30 cellular contexts compared by ENCODE assay signal in genomic region chr3:195168009-195168759, GRCh38.
DNase-seq lines count a peak whose midpoint lies in the region; ATAC-seq, FAIRE-seq and TF ChIP-seq lines count a peak whose summit lies in the region.
"Had no signal": no experiment of that assay in that cellular context is flagged by ENCODE, and none has a peak within 500 bp of the region (broad histone marks: within the 10 kb centered on the region; RNA-seq: fewer than 3 reads in every experiment).

No MANE protein-coding gene starts in this region.

- no peaks in the 10 kb centered on the region for H3K9me3 Mint-ChIP-seq in activated T-cell treated with anti-CD3 and anti-CD28 coated beads, Interleukin-2, amount 50 U/mL, for 24 hours
- H3K9me3 Mint-ChIP-seq in activated T-cell treated with anti-CD3 and anti-CD28 coated beads, Interleukin-2, amount 50 U/mL, for 72 hours, result no peaks in the 10 kb centered on the region
- H3K9me3 Mint-ChIP-seq in H9 (no peaks in the 10 kb centered on the region), brain (peaks cover 0 to 3% (median 0%) of the 10 kb centered on the region in 5 experiments)
- H3K9me3 Mint-ChIP-seq: CD8-positive, alpha-beta memory T cell had no signal

- H3K4me2 ChIP-seq in H9 (ENCODE audit: insufficient read depth, insufficient read length, low read length) (no peak overlapping the region), mesenchymal stem cell (ENCODE audit: low read length, poor library complexity, severe bottlenecking) (no peak overlapping the region)

- peaks cover 2% of the 10 kb centered on the region; the same call in 1 of the 2 replicates for H3K4me1 ChIP-seq in H9 (ENCODE audit: insufficient read depth, low read length)
- H3K4me1 ChIP-seq in mesenchymal stem cell (ENCODE audit: control insufficient read depth, insufficient read depth, low read depth, low read length), result peaks cover 8% of the 10 kb centered on the region
- H3K4me1 ChIP-seq: BE2C, SJCRH30 had no signal

- H2BK20ac ChIP-seq in H9 (ENCODE audit: low read depth, low read length, poor library complexity, severe bottlenecking), result no peak overlapping the region

- no peak overlapping the region for H2AK5ac ChIP-seq in H9 (ENCODE audit: insufficient read length, low read length)
- no peak overlapping the region for H2AK5ac ChIP-seq in mesenchymal stem cell (ENCODE audit: low read length, severe bottlenecking)

- H3K23ac ChIP-seq in H9 (ENCODE audit: insufficient read length, low read depth, low read length), result no peak overlapping the region
- H3K23ac ChIP-seq in mesenchymal stem cell (ENCODE audit: low read length in 2 of 2), result no peak overlapping the region

- no peak overlapping the region for H3K14ac ChIP-seq in H9 (ENCODE audit: insufficient read depth, low read length)
- H3K14ac ChIP-seq in mesenchymal stem cell (ENCODE audit: low read length in 2 of 2), result no peak overlapping the region

- peaks cover 3% of the 10 kb centered on the region for H4K20me1 ChIP-seq in H9 (ENCODE audit: control insufficient read depth, insufficient read depth, insufficient read length)

- H3K4ac ChIP-seq in H9 (ENCODE audit: low read depth, low read length) (no peak overlapping the region), mesenchymal stem cell (ENCODE audit: low read depth in 1 of 2, low read length in 2 of 2) (no peak overlapping the region)

- FAIRE-seq in GM12891 (lab: Jason Lieb, UNC), result no peak
- FAIRE-seq: GM12892, H1, HTR-8/SVneo, RCC 7860 had no signal

- peaks cover 24% of the 10 kb centered on the region for H3K4me1 Mint-ChIP-seq in activated T-cell treated with anti-CD3 and anti-CD28 coated beads, Interleukin-2, amount 50 U/mL, for 24 hours (ENCODE audit: low read depth)
- H3K4me1 Mint-ChIP-seq in activated T-cell treated with anti-CD3 and anti-CD28 coated beads, Interleukin-2, amount 50 U/mL, for 72 hours (ENCODE audit: low read depth), result peaks cover 28% of the 10 kb centered on the region
- H3K4me1 Mint-ChIP-seq in H9, result peaks cover 9 to 10% of the 10 kb centered on the region in 2 experiments
- H3K4me1 Mint-ChIP-seq in brain, result peaks cover 25% of the 10 kb centered on the region

- no peak overlapping the region for H3K27ac Mint-ChIP-seq in activated T-cell treated with anti-CD3 and anti-CD28 coated beads, Interleukin-2, amount 50 U/mL, for 24 hours
- no peak overlapping the region for H3K27ac Mint-ChIP-seq in activated T-cell treated with anti-CD3 and anti-CD28 coated beads, Interleukin-2, amount 50 U/mL, for 72 hours
- peak overlapping the region in 2 of 3 experiments; percentile 61 to 72; a peak in 3 of 7 replicates for H3K27ac Mint-ChIP-seq in H9
- H3K27ac Mint-ChIP-seq in brain, result peak overlapping the region in 4 of 5 experiments; percentile 24 to 86 (median 39)

- H3K27me3 ChIP-seq in H9 (ENCODE audit: insufficient read depth, low read length), result no peaks in the 10 kb centered on the region
- H3K27me3 ChIP-seq in mesenchymal stem cell (ENCODE audit: control insufficient read depth in 1 of 2, insufficient read depth in 1 of 2, low read length in 2 of 2), result no peaks in the 10 kb centered on the region
- H3K27me3 ChIP-seq: BE2C, MG63, SJCRH30 had no signal

- H3K18ac ChIP-seq in H9 (ENCODE audit: insufficient read length, low read depth, low read length) (no peak overlapping the region), mesenchymal stem cell (ENCODE audit: low read depth in 1 of 2, low read length in 2 of 2) (no peak overlapping the region)

- H3K27ac ChIP-seq in H9 (ENCODE audit: insufficient read length, low read depth, low read length), result no peak overlapping the region
- no peak overlapping the region for H3K27ac ChIP-seq in mesenchymal stem cell (ENCODE audit: low read length, poor library complexity, severe bottlenecking)
- H3K27ac ChIP-seq: SJCRH30 had no signal

- H3K9ac ChIP-seq in H9 (ENCODE audit: extremely low read depth, insufficient read length, low read length) (no peak overlapping the region), mesenchymal stem cell (ENCODE audit: low read length) (no peak overlapping the region)

- TF ChIP-seq POLR2A in GM12891 (IDR thresholded peaks at IDR 0.05; ENCODE audit: low read depth, low read length), result no peak

- ATAC-seq in activated T-cell treated with anti-CD3 and anti-CD28 coated beads, Interleukin-2, amount 50 U/mL, for 72 hours (replicated peaks in 1 of 2), result no peak
- ATAC-seq in HG02642 (IDR thresholded peaks at IDR 0.05; ENCODE audit: poor library complexity, unreplicated experiment), result no peak
- ATAC-seq: HCT116, Right ventricle myocardium inferior had no signal

- H3K4me3 Mint-ChIP-seq in activated T-cell treated with anti-CD3 and anti-CD28 coated beads, Interleukin-2, amount 50 U/mL, for 24 hours, result no peak overlapping the region
- no peak overlapping the region for H3K4me3 Mint-ChIP-seq in activated T-cell treated with anti-CD3 and anti-CD28 coated beads, Interleukin-2, amount 50 U/mL, for 72 hours
- H3K4me3 Mint-ChIP-seq in H9 (no peak overlapping the region), brain (no peak overlapping the region)
- H3K4me3 Mint-ChIP-seq: CD14-positive monocyte; CD8-positive, alpha-beta memory T cell had no signal

- no peak overlapping the region for H3K56ac ChIP-seq in H9 (ENCODE audit: insufficient read length, low read depth, low read length)

- H2AFZ ChIP-seq in H9 (ENCODE audit: low read length) (no peak overlapping the region), mesenchymal stem cell (ENCODE audit: low read depth, low read length) (no peak overlapping the region)

- no CpG with 5 or more reads among the region's 6 CpGs for WGBS in H9 (ENCODE audit: extremely low coverage, insufficient read length, low lambda C conversion rate)
- WGBS in mesenchymal stem cell, result 96% methylated on average over 5 of the region's 6 CpGs

- no peaks in the 10 kb centered on the region for H3K23me2 ChIP-seq in H9 (ENCODE audit: insufficient read length, low read depth, low read length, poor library complexity, severe bottlenecking)

- H2BK12ac ChIP-seq in H9 (ENCODE audit: insufficient read length, low read depth, low read length) (no peak overlapping the region), mesenchymal stem cell (ENCODE audit: low read length in 2 of 2) (no peak overlapping the region)

- H3K79me2 ChIP-seq in H9 (ENCODE audit: insufficient read depth, low read length), result 0 out of 2 replicates have a peak, but pooled peaks cover 5% of the 10 kb centered on the region

- H3K4me3 ChIP-seq in mesenchymal stem cell (ENCODE audit: insufficient read depth in 1 of 2, low read depth in 1 of 2, low read length in 2 of 2), result no peak overlapping the region
- H3K4me3 ChIP-seq: MG63, SJCRH30 had no signal

- no peaks in the 10 kb centered on the region for H3K36me3 Mint-ChIP-seq in activated T-cell treated with anti-CD3 and anti-CD28 coated beads, Interleukin-2, amount 50 U/mL, for 24 hours (ENCODE audit: low read depth)
- no peaks in the 10 kb centered on the region for H3K36me3 Mint-ChIP-seq in activated T-cell treated with anti-CD3 and anti-CD28 coated beads, Interleukin-2, amount 50 U/mL, for 72 hours (ENCODE audit: insufficient read depth in 2 of 2)
- no peaks in the 10 kb centered on the region; a peak in 1 of 7 replicates for H3K36me3 Mint-ChIP-seq in H9 (ENCODE audit: insufficient read depth in 1 of 3, low read depth in 3 of 3)
- H3K36me3 Mint-ChIP-seq in brain, result no peaks in the 10 kb centered on the region
- H3K36me3 Mint-ChIP-seq: CD14-positive monocyte had no signal

- peaks cover 0 to 2% of the 10 kb centered on the region in 2 experiments for H3K36me3 ChIP-seq in mesenchymal stem cell (ENCODE audit: control insufficient read depth in 1 of 2, insufficient read depth in 2 of 2, low read depth in 1 of 2, low read length in 2 of 2)
- H3K36me3 ChIP-seq: BE2C, MG63, SJCRH30 had no signal

- no peaks in the 10 kb centered on the region for H3K9me3 ChIP-seq in H9 (ENCODE audit: control insufficient read depth, low read depth, low read length)
- no peaks in the 10 kb centered on the region for H3K9me3 ChIP-seq in mesenchymal stem cell (ENCODE audit: control insufficient read depth, low read length)
- H3K9me3 ChIP-seq: BE2C, MG63, SJCRH30 had no signal

- H4K5ac ChIP-seq in H9 (ENCODE audit: insufficient read length, low read depth, low read length), result no peak overlapping the region

- H4K91ac ChIP-seq in H9 (ENCODE audit: insufficient read length, low read depth, low read length), result no peak overlapping the region
- peak overlapping the region; percentile 40 for H4K91ac ChIP-seq in mesenchymal stem cell (ENCODE audit: low read length)

- no peaks in the 10 kb centered on the region for H3K79me1 ChIP-seq in H9 (ENCODE audit: insufficient read depth, low read depth, low read length, poor library complexity, severe bottlenecking)
- H3K79me1 ChIP-seq in mesenchymal stem cell (replicated peaks; ENCODE audit: low read length, poor library complexity, severe bottlenecking), result peaks cover 12% of the 10 kb centered on the region

- DNase-seq in activated T-cell treated with anti-CD3 and anti-CD28 coated beads, Interleukin-2, amount 50 U/mL, for 24 hours, result peak; percentile 6
- DNase-seq in activated T-cell treated with anti-CD3 and anti-CD28 coated beads, Interleukin-2, amount 50 U/mL, for 72 hours, result no peak
- DNase-seq in H9, result no peak
- DNase-seq in mesenchymal stem cell, result no peak
- no peak for DNase-seq in SK-N-DZ (ENCODE audit: low spot score)
- DNase-seq in GM12891 (ENCODE audit: insufficient read length, low spot score), result no peak
- DNase-seq: 8988T; ACHN; BE2C; CD8-positive, alpha-beta memory T cell; DMS 273 treated with DMSO at 0.1 percent for 48 hours; DMS79 treated with DMSO at 0.1 percent for 48 hours; GF-D8; KG1; MG63; NCI-H1105 treated with DMSO at 0.1 percent for 48 hours; NCI-H2029; NCI-H446; NCI-H524 treated with DMSO at 0.1 percent for 48 hours; NCI-H774; SJCRH30 had no signal

- H2BK5ac ChIP-seq in H9 (ENCODE audit: insufficient read length, low read length), result no peak overlapping the region
- H2BK5ac ChIP-seq in mesenchymal stem cell (ENCODE audit: low read depth, low read length, poor library complexity, severe bottlenecking), result no peak overlapping the region

- no peak overlapping the region for H2BK15ac ChIP-seq in H9 (ENCODE audit: low read depth, low read length)
- H2BK15ac ChIP-seq in mesenchymal stem cell (ENCODE audit: low read depth, poor library complexity, severe bottlenecking), result no peak overlapping the region

- H3T11ph ChIP-seq in H9 (ENCODE audit: low read length), result no peak overlapping the region

- TF ChIP-seq CTCF in H9 (conservative IDR thresholded peaks at IDR 0.05), result no peak
- TF ChIP-seq CTCF in brain (conservative IDR thresholded peaks at IDR 0.05), result no peak

- H2BK120ac ChIP-seq in H9 (ENCODE audit: low read depth, low read length, poor library complexity, severe bottlenecking), result no peak overlapping the region
- no peak overlapping the region for H2BK120ac ChIP-seq in mesenchymal stem cell (ENCODE audit: low read depth, low read length)

- no peaks in the 10 kb centered on the region for H3K27me3 Mint-ChIP-seq in activated T-cell treated with anti-CD3 and anti-CD28 coated beads, Interleukin-2, amount 50 U/mL, for 24 hours
- no peaks in the 10 kb centered on the region for H3K27me3 Mint-ChIP-seq in activated T-cell treated with anti-CD3 and anti-CD28 coated beads, Interleukin-2, amount 50 U/mL, for 72 hours (ENCODE audit: low read depth)
- no peaks in the 10 kb centered on the region for H3K27me3 Mint-ChIP-seq in H9 (ENCODE audit: low read depth)
- H3K27me3 Mint-ChIP-seq in brain, result no peaks in the 10 kb centered on the region

- H4K8ac ChIP-seq in H9 (replicated peaks; ENCODE audit: insufficient read length, low read depth, low read length) (no peak overlapping the region), mesenchymal stem cell (ENCODE audit: low read length) (peak overlapping the region; percentile 13)

Comparison
In these comparisons a context has a peak if more than half of its experiments do, and no peak if none do; other contexts are left out.
1. H3K27ac Mint-ChIP-seq: peak in H9 (2 of 3) and brain (4 of 5); none in activated T-cell treated with anti-CD3 and anti-CD28 coated beads, Interleukin-2, amount 50 U/mL, for 24 hours (single experiment) and activated T-cell treated with anti-CD3 and anti-CD28 coated beads, Interleukin-2, amount 50 U/mL, for 72 hours (single experiment).